In the genomic region with DNA sequence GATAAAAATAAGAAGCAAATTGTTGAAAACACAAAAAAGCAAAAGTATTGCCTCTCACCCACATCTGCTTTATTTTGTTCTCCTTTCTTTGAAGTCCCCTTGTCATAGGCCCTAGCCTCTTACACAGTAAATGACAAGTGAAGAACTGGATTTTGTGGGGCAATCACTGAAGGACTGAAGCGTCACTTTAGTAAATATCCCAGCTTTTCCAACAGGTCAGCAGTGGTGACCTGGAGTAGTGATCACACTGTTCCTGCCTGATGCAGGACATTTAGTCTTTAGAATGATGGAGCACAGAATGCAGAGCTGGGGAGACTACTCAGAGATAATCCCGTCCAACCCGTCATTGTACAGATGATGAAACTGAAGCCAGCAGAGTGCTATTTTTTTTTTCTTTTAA, we compare ENCODE assay signal across 9 cellular contexts. TPM values are rescaled to one million over a fixed set of nuclear protein-coding genes. Genes with fewer than 3 reads are reported as not detected.
"Had no signal": no experiment of that assay in that cellular context is flagged by ENCODE, and none has a peak within 500 bp of the region (broad histone marks: within the 10 kb centered on the region; RNA-seq: fewer than 3 reads in every experiment).

No MANE protein-coding gene starts in this region.

- H3K9ac ChIP-seq: GM23248 had no signal

- H3K27ac ChIP-seq: GM23248, HL-60 had no signal

- H3K4me3 ChIP-seq: GM23248 had no signal

- FAIRE-seq: H1, H54 had no signal

- DNase-seq: GM23248, H9, HCEC 1CT, KBM-7 had no signal

RNA-seq across cellular contexts. Expression of a gene that starts 28.1 kb away (rescaled TPM):
- total RNA-seq: GM23248, H1, H9, HT1080 had no signal
- polyA plus RNA-seq: GM23248, H1 had no signal

RNA-seq across cellular contexts. Expression of a gene that starts 51.8 kb away (rescaled TPM):
- total RNA-seq: GM23248 had no signal
- polyA plus RNA-seq: GM23248, IgD-negative memory B cell had no signal
